ENCODE assay signal across 8 cellular contexts in the genomic region with DNA sequence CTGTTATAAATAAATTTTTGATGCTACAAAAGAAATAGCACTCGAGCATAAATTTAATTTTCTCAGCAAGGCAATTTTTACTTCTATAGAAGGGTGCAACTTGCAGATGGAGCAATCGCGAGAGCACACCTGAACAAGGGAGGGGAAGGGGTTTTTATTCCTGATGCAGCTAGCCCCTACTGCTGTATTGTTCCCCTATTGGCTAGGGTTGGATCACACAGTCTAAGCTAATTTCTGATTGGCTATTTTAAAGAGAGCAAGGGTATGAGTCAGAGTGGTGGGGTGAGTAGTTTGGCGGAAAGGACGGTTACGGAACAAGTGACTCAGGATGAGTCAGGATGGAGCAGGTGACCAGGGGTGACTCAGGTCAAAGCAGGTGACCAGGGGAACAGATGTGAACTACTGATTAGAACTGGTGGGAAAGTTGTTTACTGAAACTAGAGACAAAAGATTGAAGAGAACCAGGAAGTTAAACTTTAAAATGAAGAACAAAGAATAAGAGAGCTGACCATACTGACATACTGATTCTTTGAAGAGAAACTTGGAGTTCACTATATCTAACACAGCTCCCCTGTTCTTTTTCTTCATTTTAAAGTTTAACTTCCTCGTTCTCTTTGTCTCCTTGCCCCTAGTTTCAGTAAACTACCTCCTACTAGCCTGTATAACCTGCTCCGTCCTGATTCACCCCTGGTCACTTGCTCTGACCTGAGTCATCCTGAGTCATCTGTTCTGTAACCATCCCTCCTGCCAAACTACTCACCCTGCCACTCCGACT.
DNase-seq lines count a peak whose midpoint lies in the region; FAIRE-seq and TF ChIP-seq lines count a peak whose summit lies in the region.
"Not testable (repeated sequence)": the region's sequence is repeated elsewhere in the genome, so short reads cannot be mapped to it uniquely, and the experiment has no call there.

No MANE protein-coding gene starts in this region.

- not testable (repeated sequence) for H3K27me3 ChIP-seq in bronchial epithelial cell (ENCODE audit: control insufficient read depth, insufficient read depth, low read length); stomach

- H3K36me3 ChIP-seq in bronchial epithelial cell (ENCODE audit: control insufficient read depth, insufficient read depth, low read length); stomach: not testable (repeated sequence)

- H3K9me3 ChIP-seq in stomach = peaks cover 8 to 29% (median 21%) of the 10 kb centered on the region in 4 donors

- DNase-seq in Daoy (ENCODE audit: low read depth) (peak; percentile 76), HS-5 (ENCODE audit: low read depth) (peak; percentile 58), RKO (ENCODE audit: low spot score) (peak; percentile 88), activated T-cell treated with anti-CD3 and anti-CD28 coated beads for 48 hours (ENCODE audit: low read depth) (peak; percentile 12), bronchial epithelial cell (ENCODE audit: low read depth) (peak; percentile 96), fibroblast of the aortic adventitia (ENCODE audit: low read depth) (peak; percentile 12), myocyte (ENCODE audit: low read depth) (peak; percentile 22), stomach (peak; percentile 31)

- H3K4me3 ChIP-seq in bronchial epithelial cell (ENCODE audit: low read depth, low read length); fibroblast of the aortic adventitia (ENCODE audit: low read depth, low read length); stomach: not testable (repeated sequence)

- not testable (repeated sequence) for TF ChIP-seq POLR2A in stomach (IDR thresholded peaks at IDR 0.05)

- FAIRE-seq in bronchial epithelial cell (lab: Jason Lieb, UNC) = not testable (repeated sequence)

- H3K27ac ChIP-seq in stomach = not testable (repeated sequence)

- TF ChIP-seq CTCF in bronchial epithelial cell (IDR thresholded peaks at IDR 0.05; ENCODE audit: insufficient read depth, low read length, severe bottlenecking); fibroblast of the aortic adventitia (IDR thresholded peaks at IDR 0.05; ENCODE audit: insufficient read depth, low read length); stomach (IDR thresholded peaks at IDR 0.05): not testable (repeated sequence)

- H3K4me1 ChIP-seq in stomach = not testable (repeated sequence)

- WGBS in stomach, 5 donors = 76 to 87% (median 82%) methylated on average over 9 of the region's 9 CpGs

- intact Hi-C loops in stomach (cut with DNase I; ENCODE audit: low total_unique reads) = not testable (repeated sequence)

- TF ChIP-seq EP300 in stomach (IDR thresholded peaks at IDR 0.05) = not testable (repeated sequence)

Comparison
In these comparisons a context has a peak if more than half of its experiments do, and no peak if none do; other contexts are left out.
1. DNase-seq: peak in every context shown above with its lines; median percentile 96 in bronchial epithelial cell; 88 in RKO; 76 in Daoy; 58 in HS-5; 31 in stomach; 22 in myocyte; 12 in activated T-cell treated with anti-CD3 and anti-CD28 coated beads for 48 hours; 12 in fibroblast of the aortic adventitia.